Comparison of ENCODE assay signal across 8 cellular contexts in genomic region chr1:116769561-116769977, GRCh38. TPM values are rescaled to one million over a fixed set of nuclear protein-coding genes. Genes with fewer than 3 reads are reported as not detected.
DNase-seq lines count a peak whose midpoint lies in the region; ATAC-seq and TF ChIP-seq lines count a peak whose summit lies in the region.

No MANE protein-coding gene starts in this region.

- H3K36me3 ChIP-seq in CD4-positive, CD25-positive, alpha-beta regulatory T cell (ENCODE audit: control insufficient read depth, insufficient read depth, low read length), result peaks cover 40% of the 10 kb centered on the region
- no peaks in the 10 kb centered on the region for H3K36me3 ChIP-seq in left lung
- no peaks in the 10 kb centered on the region for H3K36me3 ChIP-seq in colonic mucosa

- H3K4me3 Mint-ChIP-seq in CD4-positive, CD25-positive, alpha-beta regulatory T cell, result peak overlapping the region; percentile 27 to 83 (median 77)

- intact Hi-C loops in left lung (cut with DNase I), result no loop called here
- intact Hi-C loops in colonic mucosa (cut with DNase I), result loop anchor here (10.0 kb wide), 1 partner anchor 45 kb away; no protein-coding TSS in a partner anchor

- peak overlapping the region; percentile 71 for H3K4me3 ChIP-seq in CD4-positive, CD25-positive, alpha-beta regulatory T cell (ENCODE audit: low read depth, low read length)
- no peak overlapping the region for H3K4me3 ChIP-seq in left lung
- no peak overlapping the region for H3K4me3 ChIP-seq in colonic mucosa

- H3K27me3 Mint-ChIP-seq in CD4-positive, CD25-positive, alpha-beta regulatory T cell, result no peaks in the 10 kb centered on the region

- no peak overlapping the region for H3K9ac ChIP-seq in colonic mucosa (ENCODE audit: low read depth in 2 of 2, low read length in 2 of 2)

- peaks cover 36 to 90% (median 73%) of the 10 kb centered on the region in 4 donors for H3K4me1 Mint-ChIP-seq in CD4-positive, CD25-positive, alpha-beta regulatory T cell

- H3K9me3 Mint-ChIP-seq in CD4-positive, CD25-positive, alpha-beta regulatory T cell, result no peaks in the 10 kb centered on the region

- peaks cover 51% of the 10 kb centered on the region for H3K36me3 Mint-ChIP-seq in CD4-positive, CD25-positive, alpha-beta regulatory T cell

- peak; percentile 61 to 94 (median 84) for DNase-seq in CD4-positive, CD25-positive, alpha-beta regulatory T cell
- peak; percentile 60 to 73 for DNase-seq in activated CD4-positive, alpha-beta T cell treated with anti-CD3 and anti-CD28 coated beads, Interleukin-2, amount 50 U/mL, for 4 hours
- DNase-seq in left lung (no peak), globus pallidus (ENCODE audit: low spot score) (no peak), NCI-H69 (lab: John Stamatoyannopoulos, UW) (no peak), colonic mucosa (no peak)

- TF ChIP-seq CTCF in left lung (IDR thresholded peaks at IDR 0.05), result no peak
- no peak for TF ChIP-seq CTCF in colonic mucosa (IDR thresholded peaks at IDR 0.05)

- no peaks in the 10 kb centered on the region for H3K27me3 ChIP-seq in CD4-positive, CD25-positive, alpha-beta regulatory T cell (ENCODE audit: control insufficient read depth, insufficient read depth, low read length)
- H3K27me3 ChIP-seq in left lung (no peaks in the 10 kb centered on the region), colonic mucosa (no peaks in the 10 kb centered on the region)

- peak overlapping the region; percentile 97 to 99 (median 98) for H3K27ac Mint-ChIP-seq in CD4-positive, CD25-positive, alpha-beta regulatory T cell

- peaks cover 75% of the 10 kb centered on the region for H3K4me1 ChIP-seq in CD4-positive, CD25-positive, alpha-beta regulatory T cell (ENCODE audit: control insufficient read depth, insufficient read depth, low read length, poor library complexity, severe bottlenecking)
- H3K4me1 ChIP-seq in left lung (peaks cover 0 to 21% of the 10 kb centered on the region in 2 donors), colonic mucosa (no peaks in the 10 kb centered on the region)

- peak overlapping the region; percentile 89 for H3K27ac ChIP-seq in CD4-positive, CD25-positive, alpha-beta regulatory T cell (ENCODE audit: insufficient read depth, low read length, poor library complexity, severe bottlenecking)
- H3K27ac ChIP-seq in left lung, result no peak overlapping the region
- H3K27ac ChIP-seq in colonic mucosa, result no peak overlapping the region

- H3K9me3 ChIP-seq in CD4-positive, CD25-positive, alpha-beta regulatory T cell (ENCODE audit: control insufficient read depth in 2 of 2, low read length in 2 of 2), result no peaks in the 10 kb centered on the region
- H3K9me3 ChIP-seq in left lung (no peaks in the 10 kb centered on the region), colonic mucosa (no peaks in the 10 kb centered on the region)

- peak; percentile 84 to 88 for ATAC-seq in CD4-positive, CD25-positive, alpha-beta regulatory T cell (ENCODE audit: low read depth in 2 of 2)
- ATAC-seq in GM19463 (IDR thresholded peaks at IDR 0.05; ENCODE audit: unreplicated experiment) (peak; percentile 71), HG03565 (IDR thresholded peaks at IDR 0.05; ENCODE audit: unreplicated experiment) (peak; percentile 77), left lung (peak; percentile 34)

RNA-seq across cellular contexts. Expression of gene CD2, which starts 15.3 kb away (rescaled TPM):
- total RNA-seq in CD4-positive, CD25-positive, alpha-beta regulatory T cell, result 192 TPM
- polyA plus RNA-seq in CD4-positive, CD25-positive, alpha-beta regulatory T cell, result 100 to 1,000 TPM; 341 to 457 (median 393) TPM
- total RNA-seq in left lung (10 to 100 TPM in 1 of 2 donors, 1 to 10 TPM in 1; 4.6 to 12.4 TPM), colonic mucosa (1 to 10 TPM; 2.9 to 3.8 TPM)

Comparison
In these comparisons a context has a peak if more than half of its experiments do, and no peak if none do; other contexts are left out.
1. ATAC-seq: peak in every context shown above with its lines; median percentile 86 in CD4-positive, CD25-positive, alpha-beta regulatory T cell; 77 in HG03565; 71 in GM19463; 34 in left lung.
2. DNase-seq: peak in CD4-positive, CD25-positive, alpha-beta regulatory T cell (3 of 3) and activated CD4-positive, alpha-beta T cell treated with anti-CD3 and anti-CD28 coated beads, Interleukin-2, amount 50 U/mL, for 4 hours (2 of 2); none in left lung (0 of 2), globus pallidus (single experiment), NCI-H69 (single experiment) and colonic mucosa (single experiment).
3. RNA of gene CD2, which starts 15.3 kb away (total RNA-seq): 192 TPM in CD4-positive, CD25-positive, alpha-beta regulatory T cell (single experiment); 4.6 to 12.4 TPM in left lung and 2.9 to 3.8 TPM in colonic mucosa; every median in the first group is over 10 times any median in the second.